ENCODE assay signal across 2 cellular contexts in the genomic region with DNA sequence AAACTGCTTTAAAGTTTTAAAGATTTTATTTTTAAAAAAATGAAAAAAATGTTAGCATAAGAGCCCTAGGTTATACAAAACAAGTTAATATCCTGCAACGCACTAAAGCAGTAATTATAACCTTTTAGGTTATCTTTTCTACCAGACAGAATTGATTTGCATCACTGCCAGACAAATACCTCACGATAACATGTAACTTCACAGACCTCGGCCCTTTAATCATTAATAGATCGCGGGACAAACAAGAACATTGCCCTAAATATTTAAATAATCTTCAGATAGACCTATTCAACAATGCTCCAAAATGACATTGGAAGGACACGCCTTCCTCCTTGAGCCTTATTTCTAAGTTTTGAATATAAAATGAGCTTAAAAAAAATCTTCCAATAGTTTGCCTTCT.
TF ChIP-seq lines count a peak whose summit lies in the region.

No MANE protein-coding gene starts in this region.

TF ChIP-seq in liver, 16 proteins besides CTCF, POLR2A, EP300 and RAD21:
- TF ChIP-seq, protein P1, sequence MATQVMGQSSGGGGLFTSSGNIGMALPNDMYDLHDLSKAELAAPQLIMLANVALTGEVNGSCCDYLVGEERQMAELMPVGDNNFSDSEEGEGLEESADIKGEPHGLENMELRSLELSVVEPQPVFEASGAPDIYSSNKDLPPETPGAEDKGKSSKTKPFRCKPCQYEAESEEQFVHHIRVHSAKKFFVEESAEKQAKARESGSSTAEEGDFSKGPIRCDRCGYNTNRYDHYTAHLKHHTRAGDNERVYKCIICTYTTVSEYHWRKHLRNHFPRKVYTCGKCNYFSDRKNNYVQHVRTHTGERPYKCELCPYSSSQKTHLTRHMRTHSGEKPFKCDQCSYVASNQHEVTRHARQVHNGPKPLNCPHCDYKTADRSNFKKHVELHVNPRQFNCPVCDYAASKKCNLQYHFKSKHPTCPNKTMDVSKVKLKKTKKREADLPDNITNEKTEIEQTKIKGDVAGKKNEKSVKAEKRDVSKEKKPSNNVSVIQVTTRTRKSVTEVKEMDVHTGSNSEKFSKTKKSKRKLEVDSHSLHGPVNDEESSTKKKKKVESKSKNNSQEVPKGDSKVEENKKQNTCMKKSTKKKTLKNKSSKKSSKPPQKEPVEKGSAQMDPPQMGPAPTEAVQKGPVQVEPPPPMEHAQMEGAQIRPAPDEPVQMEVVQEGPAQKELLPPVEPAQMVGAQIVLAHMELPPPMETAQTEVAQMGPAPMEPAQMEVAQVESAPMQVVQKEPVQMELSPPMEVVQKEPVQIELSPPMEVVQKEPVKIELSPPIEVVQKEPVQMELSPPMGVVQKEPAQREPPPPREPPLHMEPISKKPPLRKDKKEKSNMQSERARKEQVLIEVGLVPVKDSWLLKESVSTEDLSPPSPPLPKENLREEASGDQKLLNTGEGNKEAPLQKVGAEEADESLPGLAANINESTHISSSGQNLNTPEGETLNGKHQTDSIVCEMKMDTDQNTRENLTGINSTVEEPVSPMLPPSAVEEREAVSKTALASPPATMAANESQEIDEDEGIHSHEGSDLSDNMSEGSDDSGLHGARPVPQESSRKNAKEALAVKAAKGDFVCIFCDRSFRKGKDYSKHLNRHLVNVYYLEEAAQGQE (IDR thresholded peaks at IDR 0.05) = no peak
- peak; percentile 34 for TF ChIP-seq SP1 (IDR thresholded peaks at IDR 0.05)
- no peak for TF ChIP-seq HNF4G (IDR thresholded peaks at IDR 0.05)
- TF ChIP-seq NR2F2 (IDR thresholded peaks at IDR 0.05) = no peak
- TF ChIP-seq HNF4A (conservative IDR thresholded peaks at IDR 0.05) = peak; percentile 24 to 31
- TF ChIP-seq, protein P2, sequence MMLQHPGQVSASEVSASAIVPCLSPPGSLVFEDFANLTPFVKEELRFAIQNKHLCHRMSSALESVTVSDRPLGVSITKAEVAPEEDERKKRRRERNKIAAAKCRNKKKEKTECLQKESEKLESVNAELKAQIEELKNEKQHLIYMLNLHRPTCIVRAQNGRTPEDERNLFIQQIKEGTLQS (IDR thresholded peaks at IDR 0.05) = no peak
- TF ChIP-seq, protein P3, sequence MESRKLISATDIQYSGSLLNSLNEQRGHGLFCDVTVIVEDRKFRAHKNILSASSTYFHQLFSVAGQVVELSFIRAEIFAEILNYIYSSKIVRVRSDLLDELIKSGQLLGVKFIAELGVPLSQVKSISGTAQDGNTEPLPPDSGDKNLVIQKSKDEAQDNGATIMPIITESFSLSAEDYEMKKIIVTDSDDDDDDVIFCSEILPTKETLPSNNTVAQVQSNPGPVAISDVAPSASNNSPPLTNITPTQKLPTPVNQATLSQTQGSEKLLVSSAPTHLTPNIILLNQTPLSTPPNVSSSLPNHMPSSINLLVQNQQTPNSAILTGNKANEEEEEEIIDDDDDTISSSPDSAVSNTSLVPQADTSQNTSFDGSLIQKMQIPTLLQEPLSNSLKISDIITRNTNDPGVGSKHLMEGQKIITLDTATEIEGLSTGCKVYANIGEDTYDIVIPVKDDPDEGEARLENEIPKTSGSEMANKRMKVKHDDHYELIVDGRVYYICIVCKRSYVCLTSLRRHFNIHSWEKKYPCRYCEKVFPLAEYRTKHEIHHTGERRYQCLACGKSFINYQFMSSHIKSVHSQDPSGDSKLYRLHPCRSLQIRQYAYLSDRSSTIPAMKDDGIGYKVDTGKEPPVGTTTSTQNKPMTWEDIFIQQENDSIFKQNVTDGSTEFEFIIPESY (IDR thresholded peaks at IDR 0.05) = no peak
- no peak for TF ChIP-seq EGR1 (IDR thresholded peaks at IDR 0.05; ENCODE audit: low read depth in 2 of 2)
- no peak for TF ChIP-seq FOXA2 (IDR thresholded peaks at IDR 0.05)
- TF ChIP-seq RXRA (IDR thresholded peaks at IDR 0.05) = peak in 1 of 2 donors; percentile 26
- TF ChIP-seq TAF1 (conservative IDR thresholded peaks at IDR 0.05) = no peak
- no peak for TF ChIP-seq FOXA1 (IDR thresholded peaks at IDR 0.05)
- no peak for TF ChIP-seq YY1 (IDR thresholded peaks at IDR 0.05)
- TF ChIP-seq JUND (IDR thresholded peaks at IDR 0.05) = no peak
- TF ChIP-seq, protein P4, sequence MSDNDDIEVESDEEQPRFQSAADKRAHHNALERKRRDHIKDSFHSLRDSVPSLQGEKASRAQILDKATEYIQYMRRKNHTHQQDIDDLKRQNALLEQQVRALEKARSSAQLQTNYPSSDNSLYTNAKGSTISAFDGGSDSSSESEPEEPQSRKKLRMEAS (IDR thresholded peaks at IDR 0.05) = no peak
- no peak for TF ChIP-seq GABPA (IDR thresholded peaks at IDR 0.05 in 1 of 2, conservative IDR thresholded peaks at IDR 0.05 in 1 of 2)

TF ChIP-seq in HepG2, 621 proteins besides CTCF, POLR2A, EP300 and RAD21 (continued from another document):
- TF ChIP-seq NFKB2 (CRISPR knock-in tag; IDR thresholded peaks at IDR 0.05; ENCODE audit: borderline replicate concordance) = no peak
- TF ChIP-seq, protein P5, sequence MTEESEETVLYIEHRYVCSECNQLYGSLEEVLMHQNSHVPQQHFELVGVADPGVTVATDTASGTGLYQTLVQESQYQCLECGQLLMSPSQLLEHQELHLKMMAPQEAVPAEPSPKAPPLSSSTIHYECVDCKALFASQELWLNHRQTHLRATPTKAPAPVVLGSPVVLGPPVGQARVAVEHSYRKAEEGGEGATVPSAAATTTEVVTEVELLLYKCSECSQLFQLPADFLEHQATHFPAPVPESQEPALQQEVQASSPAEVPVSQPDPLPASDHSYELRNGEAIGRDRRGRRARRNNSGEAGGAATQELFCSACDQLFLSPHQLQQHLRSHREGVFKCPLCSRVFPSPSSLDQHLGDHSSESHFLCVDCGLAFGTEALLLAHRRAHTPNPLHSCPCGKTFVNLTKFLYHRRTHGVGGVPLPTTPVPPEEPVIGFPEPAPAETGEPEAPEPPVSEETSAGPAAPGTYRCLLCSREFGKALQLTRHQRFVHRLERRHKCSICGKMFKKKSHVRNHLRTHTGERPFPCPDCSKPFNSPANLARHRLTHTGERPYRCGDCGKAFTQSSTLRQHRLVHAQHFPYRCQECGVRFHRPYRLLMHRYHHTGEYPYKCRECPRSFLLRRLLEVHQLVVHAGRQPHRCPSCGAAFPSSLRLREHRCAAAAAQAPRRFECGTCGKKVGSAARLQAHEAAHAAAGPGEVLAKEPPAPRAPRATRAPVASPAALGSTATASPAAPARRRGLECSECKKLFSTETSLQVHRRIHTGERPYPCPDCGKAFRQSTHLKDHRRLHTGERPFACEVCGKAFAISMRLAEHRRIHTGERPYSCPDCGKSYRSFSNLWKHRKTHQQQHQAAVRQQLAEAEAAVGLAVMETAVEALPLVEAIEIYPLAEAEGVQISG (CRISPR knock-in tag; IDR thresholded peaks at IDR 0.05) = no peak
- TF ChIP-seq HOXD1 (CRISPR knock-in tag; IDR thresholded peaks at IDR 0.05) = no peak
- no peak for TF ChIP-seq SMARCE1 (IDR thresholded peaks at IDR 0.05; ENCODE audit: borderline replicate concordance)
- TF ChIP-seq, protein P6, sequence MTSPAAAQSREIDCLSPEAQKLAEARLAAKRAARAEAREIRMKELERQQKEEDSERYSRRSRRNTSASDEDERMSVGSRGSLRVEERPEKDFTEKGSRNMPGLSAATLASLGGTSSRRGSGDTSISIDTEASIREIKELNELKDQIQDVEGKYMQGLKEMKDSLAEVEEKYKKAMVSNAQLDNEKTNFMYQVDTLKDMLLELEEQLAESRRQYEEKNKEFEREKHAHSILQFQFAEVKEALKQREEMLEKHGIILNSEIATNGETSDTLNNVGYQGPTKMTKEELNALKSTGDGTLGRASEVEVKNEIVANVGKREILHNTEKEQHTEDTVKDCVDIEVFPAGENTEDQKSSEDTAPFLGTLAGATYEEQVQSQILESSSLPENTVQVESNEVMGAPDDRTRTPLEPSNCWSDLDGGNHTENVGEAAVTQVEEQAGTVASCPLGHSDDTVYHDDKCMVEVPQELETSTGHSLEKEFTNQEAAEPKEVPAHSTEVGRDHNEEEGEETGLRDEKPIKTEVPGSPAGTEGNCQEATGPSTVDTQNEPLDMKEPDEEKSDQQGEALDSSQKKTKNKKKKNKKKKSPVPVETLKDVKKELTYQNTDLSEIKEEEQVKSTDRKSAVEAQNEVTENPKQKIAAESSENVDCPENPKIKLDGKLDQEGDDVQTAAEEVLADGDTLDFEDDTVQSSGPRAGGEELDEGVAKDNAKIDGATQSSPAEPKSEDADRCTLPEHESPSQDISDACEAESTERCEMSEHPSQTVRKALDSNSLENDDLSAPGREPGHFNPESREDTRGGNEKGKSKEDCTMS (CRISPR knock-in tag; conservative IDR thresholded peaks at IDR 0.05) = no peak
- TF ChIP-seq ZNF30 (CRISPR knock-in tag; IDR thresholded peaks at IDR 0.05) = no peak
